Comparison of ENCODE assay signal across 8 cellular contexts in the genomic region with DNA sequence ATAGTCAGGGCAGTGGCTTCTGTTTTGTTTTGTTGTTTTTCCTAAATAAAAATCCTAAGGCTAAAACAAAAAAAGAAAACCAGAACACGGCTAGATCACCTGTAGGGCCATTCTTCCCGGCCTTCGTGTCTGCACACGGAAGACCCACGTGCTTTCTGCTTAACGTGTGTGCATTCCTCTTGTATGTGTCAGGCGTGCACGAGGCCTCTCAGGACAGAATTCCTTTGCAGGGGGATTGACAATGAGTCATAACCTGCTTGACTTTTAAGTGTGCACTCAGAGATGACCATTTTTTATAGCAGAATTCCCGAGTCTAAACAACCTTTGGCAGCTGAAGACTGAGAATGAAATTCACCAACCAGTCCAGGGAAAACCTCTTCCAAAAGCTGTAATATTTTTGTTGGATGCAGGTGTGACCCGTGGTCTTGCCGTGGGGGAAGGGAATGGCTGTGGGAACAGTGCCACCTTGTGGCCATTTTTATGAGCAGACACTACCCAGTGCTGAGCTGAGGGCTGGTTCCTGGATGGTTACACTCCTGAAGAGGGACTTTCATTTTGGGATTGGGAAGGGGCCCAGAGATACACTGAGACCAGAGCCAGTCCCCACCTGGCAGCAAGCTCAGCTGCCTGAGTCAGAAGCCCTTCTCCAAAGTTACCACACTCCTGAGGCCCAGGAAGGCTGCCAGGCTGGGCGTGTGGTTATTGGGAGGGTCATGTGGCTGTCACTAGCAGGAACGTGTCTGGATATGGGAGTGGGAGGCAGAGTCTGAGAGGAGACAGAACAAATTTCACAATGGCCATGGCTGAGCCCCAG. TPM values are rescaled to one million over a fixed set of nuclear protein-coding genes. Genes with fewer than 3 reads are reported as not detected.
DNase-seq lines count a peak whose midpoint lies in the region; FAIRE-seq and TF ChIP-seq lines count a peak whose summit lies in the region.

No MANE protein-coding gene starts in this region.

- H3K4me1 ChIP-seq in keratinocyte (ENCODE audit: control insufficient read depth, extremely low read depth, insufficient read depth, low read length): peaks cover 40% of the 10 kb centered on the region

- H3K4me3 ChIP-seq in WERI-Rb-1 (ENCODE audit: low read depth, low read length) (no peak overlapping the region), cardiac fibroblast (replicated peaks in 1 of 2; ENCODE audit: low read depth in 2 of 2, low read length in 2 of 2) (peak overlapping the region in 1 of 2 donors; percentile 11), keratinocyte (ENCODE audit: control insufficient read depth in 2 of 3, extremely low read depth in 1 of 3, insufficient read depth in 2 of 3, low read depth in 1 of 3, low read length in 3 of 3) (peak overlapping the region in 2 of 3 experiments; percentile 16 to 57)

- CTCF ChIA-PET in HEK293T (lab: Yijun Ruan, JAX): interaction anchor here (0.6 to 4.6 kb wide), 10 partner anchors 12 to 252 kb away, joined by 3 to 37 read pairs (median 4); no protein-coding TSS in a partner anchor

- H3K27me3 ChIP-seq in WERI-Rb-1 (ENCODE audit: insufficient read depth, low read depth, severe bottlenecking) (no peaks in the 10 kb centered on the region), keratinocyte (ENCODE audit: control insufficient read depth, extremely low read depth, insufficient read depth, low read length) (no peaks in the 10 kb centered on the region)

- dilution Hi-C loops in keratinocyte (cut with MboI; ENCODE audit: extremely low pct_ligation_motif_present, low sequenced_read_pairs): no loop called here

- H3K9me1 ChIP-seq in keratinocyte (ENCODE audit: control insufficient read depth, extremely low read depth, insufficient read depth, low read length): no peaks in the 10 kb centered on the region

- no peaks in the 10 kb centered on the region for H3K79me2 ChIP-seq in keratinocyte (ENCODE audit: control insufficient read depth, insufficient read depth, low read length)

- H3K27ac ChIP-seq in WERI-Rb-1 (no peak overlapping the region), keratinocyte (ENCODE audit: control insufficient read depth, insufficient read depth, low read length) (peak overlapping the region; percentile 96)

- peak; percentile 96 for FAIRE-seq in keratinocyte (lab: Jason Lieb, UNC)

- H2AFZ ChIP-seq in keratinocyte (ENCODE audit: control insufficient read depth, low read length): peak overlapping the region; percentile 76

- H3K9ac ChIP-seq in keratinocyte (ENCODE audit: control insufficient read depth, extremely low read depth, insufficient read depth, low read length): peak overlapping the region; percentile 82

- H3K9me3 ChIP-seq in WERI-Rb-1 (ENCODE audit: severe bottlenecking): no peaks in the 10 kb centered on the region
- peaks cover 4% of the 10 kb centered on the region for H3K9me3 ChIP-seq in keratinocyte (ENCODE audit: control insufficient read depth, low read depth, low read length)

- POLR2A ChIA-PET in HEK293T (lab: Yijun Ruan, JAX): no interaction called here

- peak; percentile 83 for TF ChIP-seq CTCF in WERI-Rb-1 (IDR thresholded peaks at IDR 0.05; ENCODE audit: low read depth, low read length)
- peak; percentile 83 for TF ChIP-seq CTCF in cardiac fibroblast (IDR thresholded peaks at IDR 0.05; ENCODE audit: low read depth, low read length)
- peak; percentile 66 to 87 (median 80) for TF ChIP-seq CTCF in keratinocyte (optimal IDR thresholded peaks at IDR 0.05 in 1 of 3, IDR thresholded peaks at IDR 0.05 in 1 of 3, conservative IDR thresholded peaks at IDR 0.05 in 1 of 3; ENCODE audit: extremely low read depth in 1 of 3, insufficient read depth in 2 of 3, low read length in 3 of 3)

- DNase-seq in ELF-1 (ENCODE audit: low read depth, low spot score) (peak; percentile 91), HEK293T (ENCODE audit: extremely low spot score) (peak; percentile 78), NCI-H187 (lab: John Stamatoyannopoulos, UW) (peak; percentile 62 to 72), WERI-Rb-1 (peak; percentile 62), cardiac fibroblast (ENCODE audit: low read depth in 2 of 2) (peak; percentile 92 to 99), keratinocyte (ENCODE audit: low read depth, low spot score) (peak; percentile 99), mesenteric fat pad (ENCODE audit: low spot score) (no peak)
- DNase-seq in stimulated activated CD4-positive, alpha-beta T cell treated with anti-CD3 and anti-CD28 coated beads, Interleukin-12 subunit alpha, Interleukin-12 subunit beta, amount 100 ng/mL, for 24 hours (ENCODE audit: low read depth in 2 of 2): peak; percentile 21 to 51

- no peaks in the 10 kb centered on the region for H4K20me1 ChIP-seq in keratinocyte (ENCODE audit: control insufficient read depth, extremely low read depth, insufficient read depth, low read length)

- H3K36me3 ChIP-seq in WERI-Rb-1 (no peaks in the 10 kb centered on the region), keratinocyte (ENCODE audit: control insufficient read depth in 2 of 2, extremely low read depth in 1 of 2, insufficient read depth in 2 of 2, low read length in 2 of 2) (no peaks in the 10 kb centered on the region)

- H3K4me2 ChIP-seq in keratinocyte (ENCODE audit: control insufficient read depth, extremely low read depth, insufficient read depth, low read depth, low read length): peak overlapping the region; percentile 59

TF ChIP-seq in HEK293T, 16 proteins besides CTCF, POLR2A, EP300 and RAD21:
- TF ChIP-seq L3MBTL2 (conservative IDR thresholded peaks at IDR 0.05): peak; percentile 91
- TF ChIP-seq FOXM1 (IDR thresholded peaks at IDR 0.05; ENCODE audit: borderline replicate concordance): no peak

RNA-seq across cellular contexts. Expression of a gene that starts 35.7 kb away (rescaled TPM):
- 712 to 984 TPM (median 777 TPM) in 3 replicates for polyA plus RNA-seq in keratinocyte
- 449 TPM for polyA plus RNA-seq in keratinocyte (2011; ENCODE audit: low read depth)
- 673 and 675 TPM in 2 replicates for polyA plus RNA-seq in keratinocyte (2011; cell fraction: cytosol; rRNA removed)
- 1,006 and 1,193 TPM in 2 replicates for polyA plus RNA-seq in keratinocyte (2011; cell fraction: nucleus; rRNA removed)
- polyA plus RNA-seq in keratinocyte (2012; ENCODE audit: low replicate concordance): 451 and 482 TPM in 2 replicates
- 466 to 661 TPM (median 564 TPM) in 3 replicates for polyA minus RNA-seq in keratinocyte
- 657 TPM for polyA minus RNA-seq in keratinocyte (2011; cell fraction: cytosol; rRNA and poly(A)+ RNA removed)
- 427 and 766 TPM in 2 replicates for polyA minus RNA-seq in keratinocyte (2011; cell fraction: nucleus; rRNA and poly(A)+ RNA removed)
- 8.9 TPM for total RNA-seq in mesenteric fat pad
